ENCODE assay signal across 27 cellular contexts in the genomic region with DNA sequence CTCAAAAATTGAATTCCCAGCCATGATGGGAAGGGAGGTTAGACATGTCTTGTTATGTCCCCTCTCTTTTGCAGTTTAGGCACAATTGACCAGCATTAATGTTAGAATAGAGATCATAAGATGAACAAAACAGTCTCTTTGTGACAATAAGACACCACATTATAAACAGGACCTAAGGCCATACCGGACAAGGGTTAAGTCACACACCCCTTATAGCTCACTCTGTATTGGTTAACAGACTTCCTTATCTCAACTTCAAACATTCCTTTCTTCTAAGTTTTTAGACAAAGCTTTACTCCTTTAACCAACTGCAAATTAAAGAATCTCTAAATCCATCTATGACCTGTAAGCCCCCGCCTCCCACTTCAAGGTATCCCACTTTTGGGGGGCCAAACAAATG.
DNase-seq lines count a peak whose midpoint lies in the region; ATAC-seq and TF ChIP-seq lines count a peak whose summit lies in the region.
"Had no signal": no experiment of that assay in that cellular context is flagged by ENCODE, and none has a peak within 500 bp of the region (broad histone marks: within the 10 kb centered on the region; RNA-seq: fewer than 3 reads in every experiment).

No MANE protein-coding gene starts in this region.

- ATAC-seq in left colon, result peak; percentile 85
- peak; percentile 72 for ATAC-seq in mucosa of descending colon
- ATAC-seq in HG03354 (IDR thresholded peaks at IDR 0.05; ENCODE audit: poor library complexity, severe bottlenecking, unreplicated experiment), result no peak
- ATAC-seq: A549; CD8-positive, alpha-beta T cell had no signal

- H3K36me3 ChIP-seq in mucosa of descending colon (ENCODE audit: low read depth), result no peaks in the 10 kb centered on the region
- H3K36me3 ChIP-seq: BE2C; BLaER1; BLaER1 treated with 17β-estradiol and CSF1 and Interleukin-3, amounts not matched to agents 10 nM and 100 nM had no signal

- H3K9me3 ChIP-seq in mucosa of descending colon, result no peaks in the 10 kb centered on the region
- H3K9me3 ChIP-seq: A549, BE2C, BLaER1, Caco-2 had no signal

- intact Hi-C loops in left colon (cut with DNase I, micrococcal nuclease), result no loop called here
- intact Hi-C loops in mucosa of descending colon (cut with DNase I, micrococcal nuclease), result no loop called here

- H3K4me1 ChIP-seq in mucosa of descending colon (ENCODE audit: low read depth), result no peaks in the 10 kb centered on the region
- H3K4me1 ChIP-seq: A549, BE2C, BLaER1 had no signal

- H3K4me3 ChIP-seq in mucosa of descending colon, result no peak overlapping the region
- H3K4me3 ChIP-seq: A549; BLaER1; BLaER1 treated with 17β-estradiol and CSF1 and Interleukin-3, amounts not matched to agents 10 nM and 100 nM had no signal

- no peak for TF ChIP-seq CTCF in mucosa of descending colon (IDR thresholded peaks at IDR 0.05)

- no peak for DNase-seq in left colon
- DNase-seq in mucosa of descending colon, result no peak
- no peak for DNase-seq in islet precursor cell
- DNase-seq: 8988T; ACHN; AML-193; BE2C; C1 segment of cervical spinal cord; Caco-2; Calu3; CD4-positive, alpha-beta memory T cell; CD4-positive, alpha-beta T cell; CD4-positive, CD25-positive, alpha-beta regulatory T cell; CD8-positive, alpha-beta memory T cell; CD8-positive, alpha-beta T cell; COR-L47; DMS 273 treated with DMSO at 0.1 percent for 48 hours; DMS153; DMS53; DMS79; DMS79 treated with DMSO at 0.1 percent for 48 hours; DND-41; EL had no signal
